In genomic region chr9:99660191-99660636, GRCh38 we compare ENCODE assay signal across 10 cellular contexts.
DNase-seq lines count a peak whose midpoint lies in the region; ATAC-seq, FAIRE-seq and TF ChIP-seq lines count a peak whose summit lies in the region.
"Had no signal": no experiment of that assay in that cellular context is flagged by ENCODE, and none has a peak within 500 bp of the region (broad histone marks: within the 10 kb centered on the region; RNA-seq: fewer than 3 reads in every experiment).

No MANE protein-coding gene starts in this region.

- no peak overlapping the region for H3K9ac ChIP-seq in H1 (replicated peaks in 1 of 4; ENCODE audit: extremely low read depth in 1 of 4, low read depth in 3 of 4, low read length in 3 of 4)
- H3K9ac ChIP-seq in neuronal stem cell (ENCODE audit: low read depth, low read length, poor library complexity), result no peak overlapping the region

- H3K27me3 ChIP-seq in H1 (replicated peaks in 1 of 4; ENCODE audit: control insufficient read depth in 3 of 4, extremely low read depth in 1 of 4, insufficient read depth in 3 of 4, low read length in 3 of 4) (no peaks in the 10 kb centered on the region), neuronal stem cell (ENCODE audit: control insufficient read depth in 3 of 3, insufficient read depth in 3 of 3, low read depth in 1 of 3, low read length in 3 of 3) (no peaks in the 10 kb centered on the region), sigmoid colon (no peaks in the 10 kb centered on the region)

- no peak overlapping the region for H3K4me3 Mint-ChIP-seq in osteocyte (ENCODE audit: unreplicated experiment)
- H3K4me3 Mint-ChIP-seq: activated naive CD8-positive, alpha-beta T cell treated with anti-CD3 and anti-CD28 coated beads, Interleukin-2, amount 10 ng/mL, durations not matched to agents 7 days and 5 days had no signal

- intact Hi-C loops in sigmoid colon (cut with DNase I), result no loop called here

- 0 out of 2 replicates have a peak overlapping the region, but pooled peaks have one; percentile 9 for H2AFZ ChIP-seq in H1 (ENCODE audit: low read length)
- H2AFZ ChIP-seq in neuronal stem cell (ENCODE audit: low read length), result no peak overlapping the region

- H2BK120ac ChIP-seq in H1 (replicated peaks; ENCODE audit: low read depth, low read length) (no peak overlapping the region), neuronal stem cell (ENCODE audit: low read depth, low read length) (no peak overlapping the region)

- no peaks in the 10 kb centered on the region for H3K4me1 Mint-ChIP-seq in osteocyte (ENCODE audit: unreplicated experiment)

- TF ChIP-seq CTCF in GM20000 (IDR thresholded peaks at IDR 0.05; ENCODE audit: extremely low read depth, missing control alignments), result no peak
- no peak for TF ChIP-seq CTCF in H1 (IDR thresholded peaks at IDR 0.05; ENCODE audit: control extremely low read depth in 1 of 3, insufficient read depth in 1 of 3, low read depth in 1 of 3, low read length in 3 of 3)
- no peak for TF ChIP-seq CTCF in sigmoid colon (IDR thresholded peaks at IDR 0.05)
- no peak for TF ChIP-seq CTCF in osteocyte (IDR thresholded peaks at IDR 0.05)

- no peak for TF ChIP-seq RAD21 in H1 (IDR thresholded peaks at IDR 0.05 in 1 of 2, conservative IDR thresholded peaks at IDR 0.05 in 1 of 2; ENCODE audit: low read depth in 2 of 2, low read length in 2 of 2)

- H3K23ac ChIP-seq in H1 (ENCODE audit: insufficient read length) (no peak overlapping the region), neuronal stem cell (ENCODE audit: low read depth, low read length, poor library complexity) (no peak overlapping the region)

- H3K23me2 ChIP-seq in H1 (ENCODE audit: low read depth, low read length), result no peaks in the 10 kb centered on the region

- no peak overlapping the region for H3K27ac Mint-ChIP-seq in osteocyte (ENCODE audit: unreplicated experiment)
- H3K27ac Mint-ChIP-seq: activated naive CD8-positive, alpha-beta T cell treated with anti-CD3 and anti-CD28 coated beads, Interleukin-2, amount 10 ng/mL, durations not matched to agents 7 days and 5 days had no signal

- no peak overlapping the region for H3K18ac ChIP-seq in H1 (ENCODE audit: extremely low read depth, low read length)
- H3K18ac ChIP-seq in neuronal stem cell (ENCODE audit: low read length), result no peak overlapping the region

- H2BK12ac ChIP-seq in H1 (ENCODE audit: low read depth, low read length) (no peak overlapping the region), neuronal stem cell (ENCODE audit: low read length) (no peak overlapping the region)

- no peaks in the 10 kb centered on the region for H3K36me3 ChIP-seq in H1 (ENCODE audit: control insufficient read depth in 2 of 4, insufficient read depth in 4 of 4, low read length in 3 of 4)
- H3K36me3 ChIP-seq in neuronal stem cell (replicated peaks in 1 of 2; ENCODE audit: control insufficient read depth in 2 of 2, insufficient read depth in 2 of 2, low read length in 2 of 2), result no peaks in the 10 kb centered on the region
- no peaks in the 10 kb centered on the region for H3K36me3 ChIP-seq in sigmoid colon

- WGBS in H1 (ENCODE audit: extremely low coverage in 1 of 2, insufficient coverage in 1 of 2, insufficient read length in 1 of 2, insufficient replicate concordance in 2 of 2, low coverage in 1 of 2, low lambda C conversion rate in 2 of 2, missing lambda C conversion rate in 1 of 2), 2 experiments, result 90% methylated on average over 4 of the region's 4 CpGs; no CpG with 5 or more reads in 1 of the 2 experiments
- no CpG with 5 or more reads among the region's 4 CpGs for WGBS in neuronal stem cell (ENCODE audit: extremely low coverage in 2 of 2, insufficient read length in 2 of 2, insufficient replicate concordance in 1 of 2), 2 donors
- WGBS in sigmoid colon, 2 donors, result 62 to 85% methylated on average over 4 of the region's 4 CpGs

- no peak overlapping the region for H2BK20ac ChIP-seq in H1 (ENCODE audit: low read length)

- no peaks in the 10 kb centered on the region for H3K9me3 ChIP-seq in H1 (ENCODE audit: insufficient read depth in 2 of 2, low read depth in 1 of 2, low read length in 1 of 2)
- no peaks in the 10 kb centered on the region for H3K9me3 ChIP-seq in neuronal stem cell (replicated peaks in 1 of 2; ENCODE audit: control insufficient read depth in 2 of 2, insufficient read depth in 1 of 2, low read depth in 1 of 2, low read length in 2 of 2)
- no peaks in the 10 kb centered on the region for H3K9me3 ChIP-seq in sigmoid colon

- H3K79me2 ChIP-seq in H1 (ENCODE audit: control insufficient read depth in 1 of 2, insufficient read depth in 2 of 2, low read length in 2 of 2), result no peaks in the 10 kb centered on the region

- FAIRE-seq in GM12891 (lab: Jason Lieb, UNC), result peak; percentile 93
- no peak for FAIRE-seq in H1 (lab: Jason Lieb, UNC)

- ATAC-seq in HG03378 (IDR thresholded peaks at IDR 0.05; ENCODE audit: unreplicated experiment), result peak; percentile 92

- TF ChIP-seq POLR2A in GM12891 (IDR thresholded peaks at IDR 0.05; ENCODE audit: low read depth, low read length) (peak; percentile 35; the same call in 1 of the 2 replicates), H1 (IDR thresholded peaks at IDR 0.05; ENCODE audit: control extremely low read depth in 1 of 2, low read depth in 2 of 2, low read length in 2 of 2) (no peak), sigmoid colon (IDR thresholded peaks at IDR 0.05) (no peak)

- H4K5ac ChIP-seq in H1 (ENCODE audit: insufficient read length, low read depth, low read length), result no peak overlapping the region

- H2BK15ac ChIP-seq in H1 (ENCODE audit: low read length), result no peak overlapping the region
- no peak overlapping the region for H2BK15ac ChIP-seq in neuronal stem cell (ENCODE audit: low read length)

- no peaks in the 10 kb centered on the region for H3K36me3 Mint-ChIP-seq in osteocyte (ENCODE audit: unreplicated experiment)
- H3K36me3 Mint-ChIP-seq: activated naive CD8-positive, alpha-beta T cell treated with anti-CD3 and anti-CD28 coated beads, Interleukin-2, amount 10 ng/mL, durations not matched to agents 7 days and 5 days had no signal

- H4K91ac ChIP-seq in H1 (replicated peaks; ENCODE audit: insufficient read length, low read length), result no peak overlapping the region
- no peak overlapping the region for H4K91ac ChIP-seq in neuronal stem cell (ENCODE audit: low read depth, low read length, poor library complexity)

- DNase-seq in GM12891 (ENCODE audit: insufficient read length, low spot score) (peak; percentile 7), GM20000 (ENCODE audit: low spot score) (peak; percentile 70), H1 (ENCODE audit: low read depth in 1 of 2, low spot score in 2 of 2) (no peak), neuronal stem cell (ENCODE audit: low spot score) (no peak), sigmoid colon (no peak), osteocyte (ENCODE audit: extremely low spot score, unreplicated experiment) (no peak)
- DNase-seq in activated CD4-positive, alpha-beta T cell treated with anti-CD3 and anti-CD28 coated beads for 1 hour, result no peak
- DNase-seq: activated naive CD8-positive, alpha-beta T cell treated with anti-CD3 and anti-CD28 coated beads, Interleukin-2, amount 10 ng/mL, durations not matched to agents 7 days and 5 days; stimulated activated CD4-positive, alpha-beta T cell treated with anti-CD3 and anti-CD28 coated beads, Interleukin-4, amount 100 ng/mL, for 4 hours had no signal

- H4K8ac ChIP-seq in H1 (ENCODE audit: extremely low read depth, insufficient read depth, low read length) (no peak overlapping the region), neuronal stem cell (ENCODE audit: low read depth, low read length) (no peak overlapping the region)

- no peak overlapping the region for H3K4ac ChIP-seq in H1 (replicated peaks; ENCODE audit: insufficient read length, low read depth, low read length)
- no peak overlapping the region for H3K4ac ChIP-seq in neuronal stem cell (ENCODE audit: low read length)

- CTCF ChIA-PET in H1 (lab: Charles Lee; ENCODE audit: partially characterized antibody), result no interaction called here

- H3K79me1 ChIP-seq in H1 (ENCODE audit: low read depth, low read length) (no peaks in the 10 kb centered on the region), neuronal stem cell (ENCODE audit: low read depth, low read length) (no peaks in the 10 kb centered on the region)

- no peak overlapping the region for H3K4me2 ChIP-seq in H1 (ENCODE audit: insufficient read depth in 1 of 2, low read depth in 2 of 2, low read length in 2 of 2)
- H3K4me2 ChIP-seq in neuronal stem cell (ENCODE audit: insufficient read depth, low read length, poor library complexity, severe bottlenecking), result no peak overlapping the region

- POLR2A ChIA-PET in H1 (lab: Charles Lee; ENCODE audit: partially characterized antibody), result no interaction called here

- H3K14ac ChIP-seq in H1 (ENCODE audit: insufficient read length) (no peak overlapping the region), neuronal stem cell (ENCODE audit: low read length) (no peak overlapping the region)

- no peaks in the 10 kb centered on the region for H4K20me1 ChIP-seq in H1 (replicated peaks in 1 of 2; ENCODE audit: control insufficient read depth in 1 of 2, insufficient read depth in 2 of 2, low read length in 2 of 2)

- H2BK5ac ChIP-seq in H1 (ENCODE audit: low read depth, low read length), result no peak overlapping the region
- no peak overlapping the region for H2BK5ac ChIP-seq in neuronal stem cell (ENCODE audit: low read length)

- peaks cover 47% of the 10 kb centered on the region for H3K27me3 Mint-ChIP-seq in osteocyte (ENCODE audit: unreplicated experiment)

- no peaks in the 10 kb centered on the region for H3K9me3 Mint-ChIP-seq in osteocyte (ENCODE audit: unreplicated experiment)

- H3K4me1 ChIP-seq in H1 (replicated peaks in 1 of 4; ENCODE audit: control insufficient read depth in 3 of 4, insufficient read depth in 4 of 4, low read length in 3 of 4) (no peaks in the 10 kb centered on the region), neuronal stem cell (ENCODE audit: control insufficient read depth in 2 of 2, insufficient read depth in 1 of 2, low read depth in 1 of 2, low read length in 2 of 2) (no peaks in the 10 kb centered on the region), sigmoid colon (no peaks in the 10 kb centered on the region)

- no peak overlapping the region for H2AK5ac ChIP-seq in H1 (ENCODE audit: low read depth, low read length)
- H2AK5ac ChIP-seq in neuronal stem cell (ENCODE audit: low read depth, low read length), result no peak overlapping the region

- TF ChIP-seq EP300 in H1 (IDR thresholded peaks at IDR 0.05; ENCODE audit: borderline replicate concordance in 1 of 2, low read depth in 2 of 2, low read length in 2 of 2) (no peak), sigmoid colon (IDR thresholded peaks at IDR 0.05) (peak in 1 of 4 donors; percentile 16)

- H3K56ac ChIP-seq in H1 (replicated peaks; ENCODE audit: insufficient read length, low read depth, low read length), result no peak overlapping the region

- H3K4me3 ChIP-seq in H1 (ENCODE audit: extremely low read depth in 1 of 4, insufficient read depth in 2 of 4, low read depth in 3 of 4, low read length in 4 of 4), result no peak overlapping the region
- no peak overlapping the region for H3K4me3 ChIP-seq in neuronal stem cell (ENCODE audit: low read length in 2 of 2)
- H3K4me3 ChIP-seq in sigmoid colon, result no peak overlapping the region

- H3K27ac ChIP-seq in H1 (ENCODE audit: low read depth, low read length) (no peak overlapping the region), neuronal stem cell (replicated peaks; ENCODE audit: low read length) (no peak overlapping the region), sigmoid colon (no peak overlapping the region)

TF ChIP-seq in H1, 55 proteins besides CTCF, POLR2A, EP300 and RAD21 (continues in another document):
- TF ChIP-seq BCL11A (IDR thresholded peaks at IDR 0.05; ENCODE audit: low read depth in 2 of 2, low read length in 2 of 2), result no peak

Comparison
In these comparisons a context has a peak if more than half of its experiments do, and no peak if none do; other contexts are left out.
1. DNase-seq: peak in GM12891 (single experiment) and GM20000 (single experiment); none in H1 (0 of 2), neuronal stem cell (single experiment), sigmoid colon (single experiment), activated CD4-positive, alpha-beta T cell treated with anti-CD3 and anti-CD28 coated beads for 1 hour (single experiment) and osteocyte (single experiment).